ENCODE assay signal across 10 cellular contexts in the genomic region with DNA sequence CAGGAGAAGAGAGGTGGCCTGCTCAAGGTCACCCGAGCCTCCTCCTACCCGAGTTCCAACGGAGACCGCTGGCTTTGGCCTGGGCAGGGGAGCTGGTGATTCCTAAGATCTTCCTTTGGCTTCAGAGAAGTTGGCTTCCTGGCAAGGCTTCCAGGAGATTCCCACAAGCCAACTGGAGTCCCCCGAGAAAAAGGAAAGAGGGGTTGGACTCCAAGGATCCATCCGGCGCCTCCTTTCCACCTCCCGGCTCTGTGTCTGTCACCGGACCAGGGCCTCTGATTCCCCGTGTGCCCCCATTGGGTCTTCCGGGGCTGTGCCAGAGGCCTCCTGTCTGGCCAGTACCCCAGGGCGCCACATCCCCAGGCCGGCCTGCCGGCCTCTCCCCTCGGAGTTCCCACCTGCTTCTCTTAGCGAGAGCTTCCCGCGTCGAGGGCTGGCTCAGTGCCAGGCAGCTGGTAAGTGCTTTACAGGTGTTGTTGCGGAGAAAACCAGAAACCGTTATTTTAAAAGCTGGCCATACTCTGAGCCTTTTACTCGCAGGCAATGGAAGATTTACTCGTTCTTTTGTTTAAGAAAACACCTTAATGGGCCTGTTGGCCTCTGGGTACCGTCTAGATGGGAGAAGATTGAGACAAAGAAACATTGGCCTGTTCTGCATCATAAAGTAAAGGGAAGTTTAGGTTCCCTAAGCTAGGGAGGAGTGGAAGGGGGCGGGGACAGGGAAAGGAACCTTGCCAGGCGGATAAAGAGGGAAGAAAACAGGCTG.
DNase-seq lines count a peak whose midpoint lies in the region; ATAC-seq, FAIRE-seq and TF ChIP-seq lines count a peak whose summit lies in the region.
"Had no signal": no experiment of that assay in that cellular context is flagged by ENCODE, and none has a peak within 500 bp of the region (broad histone marks: within the 10 kb centered on the region; RNA-seq: fewer than 3 reads in every experiment).

No MANE protein-coding gene starts in this region.

- no peaks in the 10 kb centered on the region for H3K9me3 Mint-ChIP-seq in activated naive CD4-positive, alpha-beta T cell treated with anti-CD3 and anti-CD28 coated beads, Interleukin-2, amount 10 ng/mL, durations not matched to agents 7 days and 5 days
- H3K9me3 Mint-ChIP-seq in type B pancreatic cell = no peaks in the 10 kb centered on the region

- no peaks in the 10 kb centered on the region for H3F3A ChIP-seq in OCI-LY1 (ENCODE audit: insufficient read depth, low read length)

- H4K20me1 ChIP-seq in OCI-LY1 (ENCODE audit: insufficient read depth, low read length) = no peaks in the 10 kb centered on the region

- H3K4me3 ChIP-seq in OCI-LY1 (ENCODE audit: low read depth, low read length, poor library complexity, severe bottlenecking) (no peak overlapping the region), iPS-18a (ENCODE audit: low read length) (peak overlapping the region; percentile 51)

- TF ChIP-seq CTCF in OCI-LY1 (IDR thresholded peaks at IDR 0.05; ENCODE audit: low read length) (no peak), type B pancreatic cell (conservative IDR thresholded peaks at IDR 0.05) (no peak)

- no peak for DNase-seq in activated naive CD4-positive, alpha-beta T cell treated with anti-CD3 and anti-CD28 coated beads, Interleukin-2, amount 10 ng/mL, durations not matched to agents 7 days and 5 days
- DNase-seq in activated naive CD4-positive, alpha-beta T cell (lab: John Stamatoyannopoulos, UW) = no peak
- DNase-seq in type B pancreatic cell (ENCODE audit: extremely low spot score, unreplicated experiment) (peak; percentile 68), urothelium cell line (ENCODE audit: low spot score) (no peak)
- no peak for DNase-seq in effector CD8-positive, alpha-beta T cell (lab: John Stamatoyannopoulos, UW)
- DNase-seq: DND-41, Karpas-422 had no signal

- no peak overlapping the region for H3K9ac ChIP-seq in OCI-LY1 (ENCODE audit: low read length)
- no peak overlapping the region for H3K9ac ChIP-seq in iPS-18a (ENCODE audit: low read length)

- H3K4me1 ChIP-seq in OCI-LY1 (ENCODE audit: insufficient read depth, low read length, severe bottlenecking) = peaks cover 5% of the 10 kb centered on the region
- H3K4me1 ChIP-seq in iPS-18a (ENCODE audit: control insufficient read depth, low read depth, low read length) = peaks cover 18% of the 10 kb centered on the region

- no peaks in the 10 kb centered on the region for H3K9me2 ChIP-seq in OCI-LY1 (ENCODE audit: low read depth, low read length)

- no peaks in the 10 kb centered on the region for H3K79me2 ChIP-seq in OCI-LY1 (ENCODE audit: insufficient read depth, low read length)

- CTCF ChIA-PET in activated naive CD4-positive, alpha-beta T cell treated with anti-CD3 and anti-CD28 coated beads, Interleukin-2, amount 10 ng/mL, durations not matched to agents 7 days and 5 days (lab: Charles Lee) = interaction anchor here (1.0 to 1.7 kb wide), 2 partner anchors 191 to 256 kb away, joined by 3 read pairs; no protein-coding TSS in a partner anchor

- H3K4me1 Mint-ChIP-seq in activated naive CD4-positive, alpha-beta T cell treated with anti-CD3 and anti-CD28 coated beads, Interleukin-2, amount 10 ng/mL, durations not matched to agents 7 days and 5 days = peaks cover 9% of the 10 kb centered on the region
- H3K4me1 Mint-ChIP-seq in type B pancreatic cell (ENCODE audit: unreplicated experiment) = peaks cover 16% of the 10 kb centered on the region

- H3K27me3 ChIP-seq in OCI-LY1 (ENCODE audit: insufficient read depth, low read length) (no peaks in the 10 kb centered on the region; the same call in 1 of the 2 replicates), iPS-18a (ENCODE audit: control insufficient read depth, insufficient read depth, low read length) (peaks cover 78% of the 10 kb centered on the region)

- peak overlapping the region; percentile 23 for H3K4me3 Mint-ChIP-seq in activated naive CD4-positive, alpha-beta T cell treated with anti-CD3 and anti-CD28 coated beads, Interleukin-2, amount 10 ng/mL, durations not matched to agents 7 days and 5 days
- peak overlapping the region; percentile 88 for H3K4me3 Mint-ChIP-seq in type B pancreatic cell

- no peak for FAIRE-seq in urothelium cell line (lab: Jason Lieb, UNC)

- no peaks in the 10 kb centered on the region for H3K36me3 Mint-ChIP-seq in activated naive CD4-positive, alpha-beta T cell treated with anti-CD3 and anti-CD28 coated beads, Interleukin-2, amount 10 ng/mL, durations not matched to agents 7 days and 5 days
- no peaks in the 10 kb centered on the region for H3K36me3 Mint-ChIP-seq in type B pancreatic cell

- peaks cover 68% of the 10 kb centered on the region for H3K27me3 Mint-ChIP-seq in activated naive CD4-positive, alpha-beta T cell treated with anti-CD3 and anti-CD28 coated beads, Interleukin-2, amount 10 ng/mL, durations not matched to agents 7 days and 5 days
- peaks cover 56% of the 10 kb centered on the region for H3K27me3 Mint-ChIP-seq in type B pancreatic cell

- H3K9me3 ChIP-seq in OCI-LY1 (ENCODE audit: low read length) = no peaks in the 10 kb centered on the region
- H3K9me3 ChIP-seq in iPS-18a (ENCODE audit: control insufficient read depth, low read depth, low read length) = no peaks in the 10 kb centered on the region

- ATAC-seq in GM21515 (IDR thresholded peaks at IDR 0.05; ENCODE audit: unreplicated experiment) = no peak

- H3K36me3 ChIP-seq in OCI-LY1 (ENCODE audit: insufficient read depth, low read length) (no peaks in the 10 kb centered on the region), iPS-18a (ENCODE audit: control insufficient read depth, low read depth, low read length) (no peaks in the 10 kb centered on the region)

- no peak overlapping the region for H3K4me2 ChIP-seq in OCI-LY1 (ENCODE audit: low read length)

- H3K27ac ChIP-seq in OCI-LY1 (ENCODE audit: low read depth, low read length, poor library complexity, severe bottlenecking) = peak overlapping the region; percentile 32
- H3K27ac ChIP-seq in iPS-18a (ENCODE audit: low read length) = no peak overlapping the region

- no peak overlapping the region for H2AFZ ChIP-seq in OCI-LY1 (ENCODE audit: low read length)

- H3K27ac Mint-ChIP-seq in activated naive CD4-positive, alpha-beta T cell treated with anti-CD3 and anti-CD28 coated beads, Interleukin-2, amount 10 ng/mL, durations not matched to agents 7 days and 5 days = peak overlapping the region; percentile 33
- H3K27ac Mint-ChIP-seq in type B pancreatic cell = no peak overlapping the region
